Comparison of ENCODE assay signal across 20 cellular contexts in the genomic region with DNA sequence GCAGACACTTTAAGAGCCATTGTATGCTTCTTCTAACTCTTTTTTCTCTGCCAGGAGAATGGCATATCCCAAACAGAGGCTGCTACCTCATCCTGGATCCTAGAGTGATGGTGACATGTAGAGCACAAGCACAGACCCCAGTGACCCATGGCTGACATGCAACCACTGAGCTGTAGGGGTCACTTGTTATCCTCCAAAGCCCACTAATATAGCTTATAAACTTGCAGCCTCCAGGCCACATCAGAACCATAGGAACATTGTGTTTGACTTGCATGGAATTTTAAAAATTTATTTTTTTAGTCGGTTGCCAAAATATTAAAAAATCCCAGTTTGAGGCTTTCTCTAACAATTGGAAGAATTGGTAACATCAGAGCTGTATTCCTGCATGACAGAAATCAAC.
"Had no signal": no experiment of that assay in that cellular context is flagged by ENCODE, and none has a peak within 500 bp of the region (broad histone marks: within the 10 kb centered on the region; RNA-seq: fewer than 3 reads in every experiment).

No MANE protein-coding gene starts in this region.

- H3K9me3 ChIP-seq: heart right ventricle, lower lobe of right lung, pancreas, right lobe of liver, stomach, thyroid gland had no signal

- DNase-seq: effector memory CD8-positive, alpha-beta T cell; foreskin keratinocyte; glutamatergic neuron; heart right ventricle; hippocampal formation; left ventricle myocardium superior; lower lobe of right lung; natural killer cell; occipital lobe; pancreas; right lobe of liver; small intestine; stimulated activated CD4-positive, alpha-beta T cell treated with anti-CD3 and anti-CD28 coated beads, Interleukin-1b, Interleukin-23, amount 100 ng/mL, for 48 hours; stimulated activated CD4-positive, alpha-beta T cell treated with anti-CD3 and anti-CD28 coated beads, Interleukin-4, amount 100 ng/mL, for 1 hour; stimulated activated CD8-positive, alpha-beta memory T cell treated with anti-CD3 and anti-CD28 coated beads, Interleukin-4, amount 100 ng/mL, for 48 hours; stimulated activated naive CD4-positive, alpha-beta T cell; stomach; thyroid gland; trophoblast cell had no signal

- H3K36me3 ChIP-seq: heart right ventricle, lower lobe of right lung, pancreas, right lobe of liver, stomach, thyroid gland had no signal

- H3K27me3 Mint-ChIP-seq: effector memory CD8-positive, alpha-beta T cell had no signal

- H3K36me3 Mint-ChIP-seq: natural killer cell had no signal

- H3K4me1 Mint-ChIP-seq: natural killer cell had no signal

- H3K4me3 Mint-ChIP-seq: effector memory CD8-positive, alpha-beta T cell; natural killer cell had no signal

- ATAC-seq: effector memory CD8-positive, alpha-beta T cell; foreskin keratinocyte; heart right ventricle; left ventricle myocardium superior; lower lobe of right lung; natural killer cell; pancreas; right lobe of liver had no signal

- H3K4me1 ChIP-seq: foreskin keratinocyte, heart right ventricle, lower lobe of right lung, right lobe of liver, thyroid gland had no signal

- H3K27ac ChIP-seq: coronary artery, foreskin keratinocyte, heart right ventricle, lower lobe of right lung, pancreas, right lobe of liver, stomach, thyroid gland had no signal

- H3K4me3 ChIP-seq: coronary artery, heart right ventricle, lower lobe of right lung, pancreas, right lobe of liver, stomach, thyroid gland had no signal

- H3K27me3 ChIP-seq: foreskin keratinocyte, pancreas, right lobe of liver, stomach, thyroid gland had no signal

- H3K27ac Mint-ChIP-seq: effector memory CD8-positive, alpha-beta T cell; natural killer cell had no signal
